8 cellular contexts compared by ENCODE assay signal in the genomic region with DNA sequence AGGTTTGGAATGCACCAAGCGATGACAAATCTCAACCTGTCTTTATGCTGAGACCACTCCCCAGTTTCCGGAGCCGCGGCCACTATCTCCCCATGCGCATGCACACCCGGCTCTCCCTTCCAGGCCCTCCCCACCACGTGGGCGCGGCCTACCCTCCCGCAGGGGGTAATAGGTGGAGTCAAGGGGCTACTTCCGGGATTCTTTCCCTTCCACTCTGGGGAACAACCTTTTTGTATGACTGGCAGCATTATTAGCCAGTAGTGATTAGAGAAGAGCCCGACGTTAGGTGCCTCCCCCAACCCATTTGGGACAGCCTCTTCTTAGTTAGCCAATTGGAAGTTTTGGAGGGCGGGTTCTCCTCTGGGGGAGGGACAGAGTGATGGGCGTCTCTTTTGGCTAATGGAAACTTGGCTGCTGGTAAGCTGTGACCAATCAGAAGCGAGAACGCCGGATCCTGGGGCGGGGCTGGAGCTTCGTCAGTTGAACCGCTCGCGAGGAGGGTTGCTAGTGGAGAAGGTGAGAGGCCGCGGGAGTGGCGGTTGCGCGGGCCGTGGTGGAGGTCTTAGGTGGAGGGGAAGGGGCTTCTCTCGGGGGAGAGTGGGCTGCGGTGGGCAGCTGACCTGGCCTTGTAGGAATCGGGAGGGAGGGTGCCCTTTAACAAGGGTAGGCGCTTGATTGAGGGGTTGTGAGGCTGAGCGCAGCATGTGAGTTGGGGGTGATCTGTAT. TPM values are rescaled to one million over a fixed set of nuclear protein-coding genes. Genes with fewer than 3 reads are reported as not detected.
DNase-seq lines count a peak whose midpoint lies in the region; TF ChIP-seq lines count a peak whose summit lies in the region.

Gene CCDC61 (plus strand): TSS at position 479 of the 726 bp plus-strand sequence. CDS start 7,552 bp downstream, outside the sequence.

- H3K9me3 ChIP-seq in endocrine pancreas (ENCODE audit: control insufficient read depth, low read length) (no peaks in the 10 kb centered on the region), mesenchymal stem cell (ENCODE audit: control insufficient read depth, low read length) (no peaks in the 10 kb centered on the region)

- H2BK120ac ChIP-seq in mesenchymal stem cell (ENCODE audit: low read depth, low read length) = no peak within 1 kb of the TSS

- under 1% methylated on average over 30 of the region's 34 CpGs for WGBS in mesenchymal stem cell

- peaks cover 32% of the 10 kb centered on the region for H3K79me1 ChIP-seq in mesenchymal stem cell (replicated peaks; ENCODE audit: low read length, poor library complexity, severe bottlenecking)

- DNase-seq in COLO668 (lab: John Stamatoyannopoulos, UW; ENCODE audit: unreplicated experiment) (peak; percentile 98), GM20000 (ENCODE audit: low spot score) (peak; percentile 97), HS-5 (ENCODE audit: low read depth) (peak; percentile 99), mesenchymal stem cell (peak; percentile 100)
- peak; percentile 98 for DNase-seq in NK-92 treated with Interleukin-12 subunit alpha and Interleukin-12 subunit beta, amount 100 ng/mL, for 24 hours (lab: John Stamatoyannopoulos, UW)
- DNase-seq in activated CD8-positive, alpha-beta memory T cell treated with anti-CD3 and anti-CD28 coated beads for 24 hours = peak; percentile 98
- peak; percentile 88 for DNase-seq in stimulated activated CD8-positive, alpha-beta memory T cell treated with anti-CD3 and anti-CD28 coated beads, Interleukin-12 subunit alpha, Interleukin-12 subunit beta, amount 100 ng/mL, for 4 hours (ENCODE audit: low read depth)

- H3K9ac ChIP-seq in endocrine pancreas (ENCODE audit: control insufficient read depth, insufficient read depth, low read length) (peak within 1 kb of the TSS; percentile 94), mesenchymal stem cell (ENCODE audit: low read length) (peak within 1 kb of the TSS; percentile 95)

- no peak within 1 kb of the TSS for H4K91ac ChIP-seq in mesenchymal stem cell (ENCODE audit: low read length)

- no peak within 1 kb of the TSS for H3K23ac ChIP-seq in mesenchymal stem cell (ENCODE audit: low read length in 2 of 2)

- peak within 1 kb of the TSS; percentile 90 for H3K4me2 ChIP-seq in mesenchymal stem cell (ENCODE audit: low read length, poor library complexity, severe bottlenecking)

- H3K36me3 ChIP-seq in endocrine pancreas (ENCODE audit: control insufficient read depth, insufficient read depth, low read length) = no peaks in the 10 kb centered on the region
- H3K36me3 ChIP-seq in mesenchymal stem cell (ENCODE audit: control insufficient read depth in 1 of 2, insufficient read depth in 2 of 2, low read depth in 1 of 2, low read length in 2 of 2) = peaks cover 0 to 7% of the 10 kb centered on the region in 2 experiments

- H2BK5ac ChIP-seq in mesenchymal stem cell (ENCODE audit: low read depth, low read length, poor library complexity, severe bottlenecking) = no peak within 1 kb of the TSS

- H2AK5ac ChIP-seq in mesenchymal stem cell (ENCODE audit: low read length, severe bottlenecking) = no peak within 1 kb of the TSS

- no peak within 1 kb of the TSS for H3K4ac ChIP-seq in mesenchymal stem cell (ENCODE audit: low read depth in 1 of 2, low read length in 2 of 2)

- no peak within 1 kb of the TSS for H3K14ac ChIP-seq in mesenchymal stem cell (ENCODE audit: low read length in 2 of 2)

- H4K8ac ChIP-seq in mesenchymal stem cell (ENCODE audit: low read length) = peak within 1 kb of the TSS; percentile 87

- peak within 1 kb of the TSS; percentile 90 for H3K4me3 ChIP-seq in endocrine pancreas (ENCODE audit: control insufficient read depth, insufficient read depth, low read length)
- peak within 1 kb of the TSS; percentile 61 to 93 for H3K4me3 ChIP-seq in mesenchymal stem cell (ENCODE audit: insufficient read depth in 1 of 2, low read depth in 1 of 2, low read length in 2 of 2)

- H3K27me3 ChIP-seq in endocrine pancreas (ENCODE audit: control insufficient read depth, insufficient read depth, low read length) (no peaks in the 10 kb centered on the region), mesenchymal stem cell (ENCODE audit: control insufficient read depth in 1 of 2, insufficient read depth in 1 of 2, low read length in 2 of 2) (peaks cover 0 to 10% of the 10 kb centered on the region in 2 experiments)

- H2BK15ac ChIP-seq in mesenchymal stem cell (ENCODE audit: low read depth, poor library complexity, severe bottlenecking) = no peak within 1 kb of the TSS

- H2BK12ac ChIP-seq in mesenchymal stem cell (ENCODE audit: low read length in 2 of 2) = no peak within 1 kb of the TSS

- peak within 1 kb of the TSS; percentile 33 for H3K27ac ChIP-seq in mesenchymal stem cell (ENCODE audit: low read length, poor library complexity, severe bottlenecking)

- no peaks in the 10 kb centered on the region for H3K4me1 ChIP-seq in endocrine pancreas (ENCODE audit: control insufficient read depth, insufficient read depth, low read length)
- peaks cover 8% of the 10 kb centered on the region for H3K4me1 ChIP-seq in mesenchymal stem cell (ENCODE audit: control insufficient read depth, insufficient read depth, low read depth, low read length)

- H2AFZ ChIP-seq in mesenchymal stem cell (ENCODE audit: low read depth, low read length) = peak within 1 kb of the TSS; percentile 29

- no peak within 1 kb of the TSS for H3K18ac ChIP-seq in mesenchymal stem cell (ENCODE audit: low read depth in 1 of 2, low read length in 2 of 2)

- no peak for TF ChIP-seq CTCF in GM20000 (IDR thresholded peaks at IDR 0.05; ENCODE audit: extremely low read depth, missing control alignments)

RNA-seq across cellular contexts. Expression of gene CCDC61, which starts in this region (rescaled TPM):
- polyA plus RNA-seq in mesenchymal stem cell (2013, experiment 1 of 2) = 3.0 TPM
- 2.9 TPM for polyA plus RNA-seq in mesenchymal stem cell (2013, experiment 2 of 2)

Comparison
In these comparisons a context has a peak if more than half of its experiments do, and no peak if none do; other contexts are left out.
1. Peak in every context shown above with its lines: DNase-seq, H3K4me3 ChIP-seq and H3K27ac ChIP-seq.